8 cellular contexts compared by ENCODE assay signal in the genomic region with DNA sequence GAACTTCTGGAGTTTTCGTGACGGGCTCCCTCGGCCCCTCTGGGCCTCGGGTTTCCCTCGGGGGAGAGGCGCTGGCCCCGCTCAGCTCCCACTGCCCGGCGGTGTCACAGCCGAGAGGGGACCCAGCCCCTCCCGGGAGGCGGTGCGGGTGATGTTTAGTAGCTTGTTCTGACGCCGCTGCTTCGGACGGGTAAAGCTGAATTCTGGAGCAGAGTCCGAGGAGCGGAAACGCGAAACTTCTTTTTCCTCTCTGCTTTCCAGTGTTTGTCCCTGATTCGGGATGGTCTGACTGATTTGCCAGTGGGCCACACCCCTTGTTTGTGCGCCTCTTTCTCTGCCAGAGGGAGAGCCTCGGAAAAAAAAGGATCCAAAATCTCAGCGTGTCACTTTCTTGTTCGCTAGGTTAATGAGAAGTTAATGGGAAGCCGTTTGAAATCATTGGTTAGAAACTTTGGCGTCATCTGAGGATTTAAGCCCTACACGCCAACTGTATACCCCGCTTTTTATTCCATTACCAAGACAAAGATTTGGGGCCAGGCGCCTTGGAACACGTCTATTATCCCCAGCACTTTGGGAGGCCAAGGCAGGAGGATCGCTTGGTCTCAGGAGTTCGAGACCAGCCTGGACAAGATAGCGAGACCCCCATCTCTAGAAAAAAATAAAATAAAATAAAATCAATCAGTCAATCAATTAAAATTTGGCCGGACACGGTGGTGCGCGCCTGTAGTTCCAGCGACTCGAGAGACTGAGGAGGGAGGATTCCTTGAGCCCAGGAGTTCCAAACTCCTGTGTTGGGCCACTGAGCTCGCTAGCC.
DNase-seq lines count a peak whose midpoint lies in the region; ATAC-seq lines count a peak whose summit lies in the region.

No MANE protein-coding gene starts in this region.

- DNase-seq in NCI-H446 (lab: John Stamatoyannopoulos, UW) (peak; percentile 53 to 54), head of caudate nucleus (peak; percentile 12 to 78 (median 56)), nucleus accumbens (lab: John Stamatoyannopoulos, UW) (peak in 36 of 56 donors; percentile 29 to 79 (median 64)), HuH-7 (ENCODE audit: low spot score) (no peak)

- H3K4me1 Mint-ChIP-seq in activated naive CD8-positive, alpha-beta T cell (ENCODE audit: low read depth): peaks cover 29% of the 10 kb centered on the region

- ATAC-seq in HG02588 (IDR thresholded peaks at IDR 0.05; ENCODE audit: unreplicated experiment) (peak; percentile 16), GM19351 (IDR thresholded peaks at IDR 0.05; ENCODE audit: unreplicated experiment) (no peak)

- H3K9me3 Mint-ChIP-seq in activated naive CD8-positive, alpha-beta T cell (ENCODE audit: low read depth): no peaks in the 10 kb centered on the region

- intact Hi-C loops in head of caudate nucleus (cut with DNase I): no loop called here

- H3K27ac Mint-ChIP-seq in activated naive CD8-positive, alpha-beta T cell: no peak overlapping the region

- peak overlapping the region; percentile 96 for H3K4me3 Mint-ChIP-seq in activated naive CD8-positive, alpha-beta T cell

- H3K36me3 Mint-ChIP-seq in activated naive CD8-positive, alpha-beta T cell: no peaks in the 10 kb centered on the region

- H3K27me3 Mint-ChIP-seq in activated naive CD8-positive, alpha-beta T cell: no peaks in the 10 kb centered on the region

- H3K4me3 ChIP-seq in GM08714 (ENCODE audit: low read length): peak overlapping the region; percentile 88
